20 cellular contexts compared by ENCODE assay signal in the genomic region with DNA sequence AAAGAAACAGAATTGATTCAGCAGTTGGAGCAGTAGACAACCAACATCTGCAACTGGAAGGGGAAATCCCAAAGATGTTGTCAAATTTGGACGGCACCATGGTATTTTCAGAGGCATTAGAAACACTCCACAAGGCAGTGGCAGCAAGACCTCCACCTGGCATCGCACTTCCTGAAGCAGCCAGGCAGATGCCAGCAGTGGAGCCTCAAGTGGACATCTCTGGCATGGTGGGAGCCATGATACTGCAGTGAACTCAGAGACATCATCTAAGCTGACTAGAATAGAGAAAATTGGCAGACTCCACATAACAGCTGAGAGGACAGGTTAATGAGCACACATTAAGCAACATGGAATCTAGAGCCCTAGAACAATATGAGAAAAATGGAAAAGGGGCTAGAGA. TPM values are rescaled to one million over a fixed set of nuclear protein-coding genes. Genes with fewer than 3 reads are reported as not detected.
DNase-seq lines count a peak whose midpoint lies in the region; ATAC-seq and TF ChIP-seq lines count a peak whose summit lies in the region.
"Had no signal": no experiment of that assay in that cellular context is flagged by ENCODE, and none has a peak within 500 bp of the region (broad histone marks: within the 10 kb centered on the region; RNA-seq: fewer than 3 reads in every experiment).

No MANE protein-coding gene starts in this region.

- ATAC-seq in HG03159 (IDR thresholded peaks at IDR 0.05; ENCODE audit: unreplicated experiment) (peak; percentile 65), HG02642 (IDR thresholded peaks at IDR 0.05; ENCODE audit: poor library complexity, unreplicated experiment) (no peak), mucosa of descending colon (no peak), HG02588 (IDR thresholded peaks at IDR 0.05; ENCODE audit: unreplicated experiment) (no peak)
- ATAC-seq: activated CD8-positive, alpha-beta memory T cell treated with anti-CD3 and anti-CD28 coated beads, Interleukin-2, amount 10 ng/mL, durations not matched to agents 7 days and 5 days; left lung; naive thymus-derived CD4-positive, alpha-beta T cell had no signal

- intact Hi-C loops in uterus (cut with DNase I; ENCODE audit: low total_unique reads), result no loop called here
- intact Hi-C loops in mucosa of descending colon (cut with DNase I, micrococcal nuclease), result no loop called here

- peak; percentile 12 for DNase-seq in stimulated activated CD4-positive, alpha-beta T cell treated with anti-CD3 and anti-CD28 coated beads, Interleukin-15, amount 100 ng/mL, for 24 hours
- no peak for DNase-seq in stimulated activated CD4-positive, alpha-beta T cell treated with anti-CD3 and anti-CD28 coated beads, Interleukin-12 subunit alpha, Interleukin-12 subunit beta, amount 100 ng/mL, for 4 hours
- DNase-seq in WERI-Rb-1, result no peak
- DNase-seq in uterus, result no peak
- DNase-seq in mucosa of descending colon, result no peak
- DNase-seq: activated CD8-positive, alpha-beta memory T cell treated with anti-CD3 and anti-CD28 coated beads, Interleukin-2, amount 10 ng/mL, durations not matched to agents 7 days and 5 days; activated naive CD4-positive, alpha-beta T cell treated with anti-CD3 and anti-CD28 coated beads, Interleukin-2, amount 10 ng/mL, durations not matched to agents 7 days and 5 days; hippocampal formation; KBM-7; naive thymus-derived CD4-positive, alpha-beta T cell; NCI-H2171; NK-92 treated with Interleukin-12 subunit alpha and Interleukin-12 subunit beta, amount 100 ng/mL, for 24 hours; SJCRH30 had no signal

- H3K36me3 ChIP-seq in WERI-Rb-1, result no peaks in the 10 kb centered on the region
- H3K36me3 ChIP-seq in uterus, result no peaks in the 10 kb centered on the region
- no peaks in the 10 kb centered on the region for H3K36me3 ChIP-seq in mucosa of descending colon (ENCODE audit: low read depth)
- H3K36me3 ChIP-seq: BLaER1, left lung, prostate gland, SJCRH30 had no signal

- H3K27me3 ChIP-seq in WERI-Rb-1 (ENCODE audit: insufficient read depth, low read depth, severe bottlenecking) (no peaks in the 10 kb centered on the region), uterus (no peaks in the 10 kb centered on the region)
- H3K27me3 ChIP-seq: BLaER1, left lung, SJCRH30 had no signal

- H3K27ac ChIP-seq in WERI-Rb-1 (no peak overlapping the region), uterus (no peak overlapping the region)
- H3K27ac ChIP-seq: BLaER1, left lung, prostate gland, SJCRH30 had no signal

- H3K9me3 ChIP-seq in WERI-Rb-1 (ENCODE audit: severe bottlenecking), result no peaks in the 10 kb centered on the region
- no peaks in the 10 kb centered on the region for H3K9me3 ChIP-seq in uterus
- no peaks in the 10 kb centered on the region for H3K9me3 ChIP-seq in mucosa of descending colon
- H3K9me3 ChIP-seq: BLaER1, left lung, prostate gland, SJCRH30 had no signal

- H3K4me1 ChIP-seq in uterus (no peaks in the 10 kb centered on the region), mucosa of descending colon (ENCODE audit: low read depth) (no peaks in the 10 kb centered on the region)
- H3K4me1 ChIP-seq: left lung, prostate gland, SJCRH30 had no signal

- TF ChIP-seq CTCF in WERI-Rb-1 (IDR thresholded peaks at IDR 0.05; ENCODE audit: low read depth, low read length) (0 out of 2 replicates have a peak, but pooled peaks have one; percentile 14), uterus (IDR thresholded peaks at IDR 0.05) (no peak), mucosa of descending colon (IDR thresholded peaks at IDR 0.05) (no peak)

- no peak for TF ChIP-seq POLR2A in uterus (IDR thresholded peaks at IDR 0.05)

- H3K4me3 ChIP-seq in WERI-Rb-1 (ENCODE audit: low read depth, low read length) (no peak overlapping the region), uterus (no peak overlapping the region), mucosa of descending colon (no peak overlapping the region)
- H3K4me3 ChIP-seq: BLaER1, left lung, prostate gland, SJCRH30 had no signal

RNA-seq across cellular contexts. Expression of a gene that starts 33.9 kb away (rescaled TPM):
- total RNA-seq in uterus (not detected), mucosa of descending colon (not detected)
- total RNA-seq: activated CD8-positive, alpha-beta memory T cell treated with anti-CD3 and anti-CD28 coated beads, Interleukin-2, amount 10 ng/mL, durations not matched to agents 7 days and 5 days; dermis microvascular lymphatic vessel endothelial cell; naive thymus-derived CD4-positive, alpha-beta T cell had no signal
